In genomic region chrX:109709129-109709631, GRCh38 we compare ENCODE assay signal across 8 cellular contexts. TPM values are rescaled to one million over a fixed set of nuclear protein-coding genes. Genes with fewer than 3 reads are reported as not detected.
DNase-seq lines count a peak whose midpoint lies in the region; ATAC-seq, FAIRE-seq and TF ChIP-seq lines count a peak whose summit lies in the region.

No MANE protein-coding gene starts in this region.

- no peak for DNase-seq in GM12891 (ENCODE audit: insufficient read length, low spot score)
- DNase-seq in LHCN-M2 (ENCODE audit: low read depth), result peak; percentile 74
- DNase-seq in cardiac fibroblast (ENCODE audit: low read depth in 2 of 2), result peak; percentile 59 to 70
- DNase-seq in renal cortical epithelial cell (ENCODE audit: low read depth), result peak; percentile 71
- no peak for DNase-seq in D341Med (ENCODE audit: low spot score)
- DNase-seq in LoVo (ENCODE audit: low spot score), result no peak
- DNase-seq in GM19238 (ENCODE audit: insufficient read length, low spot score), result no peak

- peak; percentile 72 for ATAC-seq in GM21717 (IDR thresholded peaks at IDR 0.05; ENCODE audit: unreplicated experiment)

- no peak for TF ChIP-seq POLR2A in GM12891 (IDR thresholded peaks at IDR 0.05; ENCODE audit: low read depth, low read length)

- TF ChIP-seq CTCF in cardiac fibroblast (IDR thresholded peaks at IDR 0.05; ENCODE audit: low read depth, low read length), result no peak

- H3K4me3 ChIP-seq in cardiac fibroblast (replicated peaks in 1 of 2; ENCODE audit: low read depth in 2 of 2, low read length in 2 of 2), result no peak overlapping the region

- FAIRE-seq in GM12891 (lab: Jason Lieb, UNC), result peak; percentile 63

TF ChIP-seq in GM12891, 5 proteins besides CTCF, POLR2A, EP300 and RAD21:
- TF ChIP-seq SPI1 (IDR thresholded peaks at IDR 0.05; ENCODE audit: low read depth, low read length) (peak; percentile 67), POLR2AphosphoS5 (IDR thresholded peaks at IDR 0.05; ENCODE audit: low read depth, low read length) (no peak), PAX5 (IDR thresholded peaks at IDR 0.05; ENCODE audit: insufficient read depth, low read length, severe bottlenecking) (peak; percentile 72), TAF1 (IDR thresholded peaks at IDR 0.05; ENCODE audit: low read depth, low read length) (no peak)

RNA-seq across cellular contexts. Expression of gene ACSL4, which starts 23.9 kb away (rescaled TPM):
- polyA plus RNA-seq in GM12891 (2012; ENCODE audit: low read depth, missing spikeins), result 13.1 TPM
- total RNA-seq in LHCN-M2 (2014; rRNA removed), result 100 and 109 TPM in 2 replicates
- 25.4 TPM for polyA plus RNA-seq in LHCN-M2 (2012)
- total RNA-seq in renal cortical epithelial cell, result 215 and 236 TPM in 2 replicates

Comparison
In these comparisons a context has a peak if more than half of its experiments do, and no peak if none do; other contexts are left out.
1. DNase-seq: peak in LHCN-M2 (single experiment), cardiac fibroblast (2 of 2) and renal cortical epithelial cell (single experiment); none in GM12891 (single experiment), D341Med (single experiment), LoVo (single experiment) and GM19238 (single experiment).